11 cellular contexts compared by ENCODE assay signal in the genomic region with DNA sequence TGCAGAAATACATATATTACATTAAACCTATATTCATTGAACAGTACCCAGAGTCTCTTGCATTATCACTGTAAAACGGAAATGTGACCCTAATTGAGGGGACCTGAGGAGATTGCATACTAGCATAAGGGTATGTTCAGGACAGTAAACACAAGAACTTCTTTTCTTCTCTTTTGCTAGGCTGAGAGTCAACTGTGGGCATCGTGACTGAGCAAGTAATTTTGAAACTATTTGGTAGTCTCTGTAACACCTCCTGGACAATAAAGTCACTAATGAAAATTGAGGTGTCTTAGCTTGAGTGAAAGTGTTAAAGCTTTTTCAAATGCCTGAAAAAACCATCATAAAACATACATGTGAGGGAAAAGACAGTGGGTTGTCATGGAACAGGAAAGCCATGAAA.
DNase-seq lines count a peak whose midpoint lies in the region; ATAC-seq and TF ChIP-seq lines count a peak whose summit lies in the region.
"Had no signal": no experiment of that assay in that cellular context is flagged by ENCODE, and none has a peak within 500 bp of the region (broad histone marks: within the 10 kb centered on the region; RNA-seq: fewer than 3 reads in every experiment).

No MANE protein-coding gene starts in this region.

- H3K27me3 Mint-ChIP-seq in CD14-positive monocyte (ENCODE audit: low read depth in 3 of 3) = no peaks in the 10 kb centered on the region

- H3K4me3 Mint-ChIP-seq in CD14-positive monocyte = no peak overlapping the region

- peak overlapping the region in 6 of 7 donors; percentile 40 to 83 (median 53) for H3K27ac Mint-ChIP-seq in CD14-positive monocyte

- peak; percentile 31 for ATAC-seq in GM18873 (IDR thresholded peaks at IDR 0.05; ENCODE audit: low FRiP score, unreplicated experiment)
- peak; percentile 55 for ATAC-seq in HG02588 (IDR thresholded peaks at IDR 0.05; ENCODE audit: unreplicated experiment)
- peak; percentile 53 for ATAC-seq in HG03460 (IDR thresholded peaks at IDR 0.05; ENCODE audit: unreplicated experiment)

- no peaks in the 10 kb centered on the region for H3K9me3 Mint-ChIP-seq in CD14-positive monocyte

- intact Hi-C loops in CD14-positive monocyte (cut with micrococcal nuclease) = loop anchor here in 1 of 2 donors (10.0 kb wide), 2 partner anchors 208 to 298 kb away; no protein-coding TSS in a partner anchor

- no peak for TF ChIP-seq CTCF in CD14-positive monocyte (IDR thresholded peaks at IDR 0.05)

- DNase-seq in CD14-positive monocyte (ENCODE audit: low spot score) (no peak), DMS 273 (lab: John Stamatoyannopoulos, UW; ENCODE audit: unreplicated experiment) (no peak), nucleus accumbens (lab: John Stamatoyannopoulos, UW) (no peak), NCI-H526 treated with DMSO at 0.1 percent for 48 hours (lab: John Stamatoyannopoulos, UW) (no peak), activated gamma-delta T cell treated with Interleukin-2 at 50 U/mL for 16 hours (no peak)
- DNase-seq: NCI-H1092 treated with DMSO at 0.1 percent for 48 hours, posterior cingulate gyrus, T1000 had no signal

- H3K36me3 Mint-ChIP-seq in CD14-positive monocyte = no peaks in the 10 kb centered on the region

- peaks cover 23% of the 10 kb centered on the region for H3K4me1 Mint-ChIP-seq in CD14-positive monocyte
